In the genomic region with DNA sequence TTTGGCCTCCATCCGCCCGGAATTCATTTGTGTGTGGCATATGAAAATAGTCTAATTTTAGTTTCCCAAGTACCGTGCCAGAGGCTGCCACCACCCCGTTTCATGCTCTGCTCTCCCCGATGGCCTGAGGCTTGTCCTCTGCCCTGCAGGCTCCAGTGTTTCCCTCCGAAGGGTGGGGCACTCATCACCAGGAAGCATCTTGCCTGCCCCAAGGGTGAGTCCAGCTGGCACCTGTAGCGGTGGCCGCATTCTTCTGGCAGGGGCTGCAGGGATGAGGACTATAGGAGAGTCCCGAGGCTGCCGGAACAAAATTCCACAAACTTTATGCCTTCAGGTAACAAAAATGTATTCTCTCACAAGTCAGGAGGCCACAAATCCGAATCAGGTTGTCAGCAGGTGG, we compare ENCODE assay signal across 24 cellular contexts.
"Had no signal": no experiment of that assay in that cellular context is flagged by ENCODE, and none has a peak within 500 bp of the region (broad histone marks: within the 10 kb centered on the region; RNA-seq: fewer than 3 reads in every experiment).

No MANE protein-coding gene starts in this region.

- ATAC-seq: foreskin keratinocyte; heart right ventricle; naive thymus-derived CD4-positive, alpha-beta T cell; sciatic nerve; stimulated activated effector memory CD8-positive, alpha-beta T cell treated with anti-CD3 and anti-CD28 coated beads, Interleukin-12 subunit alpha, Interleukin-12 subunit beta, amount 100 ng/mL, for 72 hours; stimulated activated naive CD8-positive, alpha-beta T cell treated with anti-CD3 and anti-CD28 coated beads, Interleukin-15, Interleukin-2, amounts not matched to agents 100 U/mL and 50 U/mL, for 24 hours had no signal

- H3K4me3 ChIP-seq: coronary artery, esophagus muscularis mucosa, heart right ventricle, lung, neural progenitor cell, prostate gland, right atrium auricular region, testis, tibial artery had no signal

- H3K4me2 ChIP-seq: neural progenitor cell had no signal

- H3K4me1 ChIP-seq: esophagus muscularis mucosa, foreskin keratinocyte, neural progenitor cell, prostate gland, right atrium auricular region, testis, tibial artery had no signal

- DNase-seq: dermis blood vessel endothelial cell; effector memory CD4-positive, alpha-beta T cell; foreskin keratinocyte; glutamatergic neuron; heart right ventricle; hippocampal formation; kidney glomerular epithelial cell; mesenchymal stem cell; naive thymus-derived CD4-positive, alpha-beta T cell; nucleus accumbens; stimulated activated CD4-positive, alpha-beta T cell treated with anti-CD3 and anti-CD28 coated beads, Interleukin-2, amount 100 ng/mL, for 24 hours; stimulated activated CD4-positive, alpha-beta T cell treated with anti-CD3 and anti-CD28 coated beads, Interleukin-4, amount 100 ng/mL, for 24 hours; stimulated activated naive CD8-positive, alpha-beta T cell treated with anti-CD3 and anti-CD28 coated beads, Interleukin-15, Interleukin-2, amounts not matched to agents 100 U/mL and 50 U/mL, for 24 hours; substantia nigra; testis; tibial artery had no signal

- H2AFZ ChIP-seq: neural progenitor cell had no signal

- H3K27me3 ChIP-seq: esophagus muscularis mucosa, foreskin keratinocyte, neural progenitor cell, right atrium auricular region, testis had no signal

- H3K27ac ChIP-seq: coronary artery, esophagus muscularis mucosa, foreskin keratinocyte, heart right ventricle, neural progenitor cell, prostate gland, right atrium auricular region, testis, tibial artery had no signal

- H3K9ac ChIP-seq: neural progenitor cell had no signal

- H3K36me3 ChIP-seq: esophagus muscularis mucosa, heart right ventricle, neural progenitor cell, prostate gland, right atrium auricular region, tibial artery had no signal

- H3K9me3 ChIP-seq: esophagus muscularis mucosa, prostate gland, right atrium auricular region, testis had no signal
